ENCODE assay signal across 8 cellular contexts in the genomic region with DNA sequence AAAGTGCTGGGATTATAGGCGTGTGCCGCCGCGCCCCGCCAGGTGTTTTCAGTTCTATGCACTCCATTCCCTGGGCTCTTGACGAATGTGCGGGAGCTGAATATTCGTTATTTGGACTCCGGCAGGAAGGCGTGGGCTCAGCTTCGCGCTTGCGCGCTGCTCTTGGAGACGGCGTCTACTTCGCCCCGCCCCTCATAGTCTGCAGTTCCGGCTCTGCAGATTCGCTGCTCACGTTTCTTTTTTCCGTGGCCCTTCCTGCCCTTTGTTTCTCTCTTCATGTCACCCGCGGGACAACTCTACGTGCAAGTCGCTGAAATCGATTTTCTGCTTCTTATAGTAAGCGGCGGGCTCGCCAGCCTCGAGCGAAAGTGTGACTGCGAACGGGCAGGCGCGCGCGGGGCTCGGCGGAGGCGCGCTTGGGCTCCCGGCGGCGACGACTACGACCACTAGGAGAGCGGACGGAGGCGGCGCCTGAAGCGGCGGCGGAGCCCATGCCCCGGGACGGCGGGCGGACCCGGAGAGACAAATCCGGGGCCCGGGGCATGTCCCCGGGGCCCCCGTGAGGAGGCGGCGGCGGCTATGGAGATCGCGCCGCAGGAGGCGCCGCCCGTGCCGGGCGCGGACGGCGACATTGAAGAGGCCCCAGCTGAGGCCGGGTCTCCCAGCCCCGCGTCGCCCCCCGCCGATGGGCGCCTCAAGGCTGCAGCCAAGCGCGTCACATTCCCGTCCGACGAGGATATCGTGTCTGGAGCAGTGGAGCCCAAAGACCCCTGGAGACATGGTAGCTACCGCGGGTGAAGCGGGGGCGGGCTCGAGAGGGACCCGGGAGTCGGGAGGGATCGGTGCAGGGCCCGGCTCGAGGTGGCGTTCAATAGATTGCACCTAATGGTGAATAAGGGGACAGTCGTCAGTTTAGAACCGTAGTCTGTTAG. TPM values are rescaled to one million over a fixed set of nuclear protein-coding genes. Genes with fewer than 3 reads are reported as not detected.
DNase-seq lines count a peak whose midpoint lies in the region; ATAC-seq lines count a peak whose summit lies in the region.

A gene with protein sequence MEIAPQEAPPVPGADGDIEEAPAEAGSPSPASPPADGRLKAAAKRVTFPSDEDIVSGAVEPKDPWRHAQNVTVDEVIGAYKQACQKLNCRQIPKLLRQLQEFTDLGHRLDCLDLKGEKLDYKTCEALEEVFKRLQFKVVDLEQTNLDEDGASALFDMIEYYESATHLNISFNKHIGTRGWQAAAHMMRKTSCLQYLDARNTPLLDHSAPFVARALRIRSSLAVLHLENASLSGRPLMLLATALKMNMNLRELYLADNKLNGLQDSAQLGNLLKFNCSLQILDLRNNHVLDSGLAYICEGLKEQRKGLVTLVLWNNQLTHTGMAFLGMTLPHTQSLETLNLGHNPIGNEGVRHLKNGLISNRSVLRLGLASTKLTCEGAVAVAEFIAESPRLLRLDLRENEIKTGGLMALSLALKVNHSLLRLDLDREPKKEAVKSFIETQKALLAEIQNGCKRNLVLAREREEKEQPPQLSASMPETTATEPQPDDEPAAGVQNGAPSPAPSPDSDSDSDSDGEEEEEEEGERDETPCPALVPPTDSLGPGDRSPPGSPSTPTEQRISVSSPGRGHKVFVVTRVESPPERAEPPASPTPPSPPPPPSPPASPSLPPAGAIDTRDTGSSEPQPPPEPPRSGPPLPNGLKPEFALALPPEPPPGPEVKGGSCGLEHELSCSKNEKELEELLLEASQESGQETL (plus strand): TSS at position 433 of the 932 bp plus-strand sequence. CDS start 147 bp downstream, at position 580.

- peaks cover 0 to 4% (median 0%) of the 10 kb centered on the region in 7 donors for H3K9me3 Mint-ChIP-seq in CD4-positive, CD25-positive, alpha-beta regulatory T cell

- peaks cover 33% of the 10 kb centered on the region for H3K4me1 ChIP-seq in CD4-positive, CD25-positive, alpha-beta regulatory T cell (ENCODE audit: control insufficient read depth, insufficient read depth, low read length, poor library complexity, severe bottlenecking)
- peaks cover 20% of the 10 kb centered on the region for H3K4me1 ChIP-seq in effector memory CD4-positive, alpha-beta T cell (ENCODE audit: control insufficient read depth, insufficient read depth, low read length, poor library complexity, severe bottlenecking)

- H3K4me3 Mint-ChIP-seq in CD4-positive, CD25-positive, alpha-beta regulatory T cell, result peak within 1 kb of the TSS; percentile 90 to 99 (median 96)

- H3K27me3 ChIP-seq in CD4-positive, CD25-positive, alpha-beta regulatory T cell (ENCODE audit: control insufficient read depth, insufficient read depth, low read length), result no peaks in the 10 kb centered on the region
- H3K27me3 ChIP-seq in effector memory CD4-positive, alpha-beta T cell (replicated peaks; ENCODE audit: control insufficient read depth, insufficient read depth, low read length, poor library complexity, severe bottlenecking), result no peaks in the 10 kb centered on the region

- H3K9me3 ChIP-seq in CD4-positive, CD25-positive, alpha-beta regulatory T cell (ENCODE audit: control insufficient read depth in 2 of 2, low read length in 2 of 2), result no peaks in the 10 kb centered on the region
- no peaks in the 10 kb centered on the region for H3K9me3 ChIP-seq in effector memory CD4-positive, alpha-beta T cell (ENCODE audit: control insufficient read depth, low read length)

- peaks cover 6% of the 10 kb centered on the region for H3K27me3 Mint-ChIP-seq in CD4-positive, CD25-positive, alpha-beta regulatory T cell

- H3K27ac Mint-ChIP-seq in CD4-positive, CD25-positive, alpha-beta regulatory T cell, result peak within 1 kb of the TSS; percentile 97 to 100 (median 98)

- peak within 1 kb of the TSS; percentile 88 for H3K27ac ChIP-seq in CD4-positive, CD25-positive, alpha-beta regulatory T cell (ENCODE audit: insufficient read depth, low read length, poor library complexity, severe bottlenecking)
- H3K27ac ChIP-seq in effector memory CD4-positive, alpha-beta T cell (ENCODE audit: insufficient read depth, low read length, poor library complexity, severe bottlenecking), result peak within 1 kb of the TSS; percentile 87

- H3K4me3 ChIP-seq in CD4-positive, CD25-positive, alpha-beta regulatory T cell (ENCODE audit: low read depth, low read length), result peak within 1 kb of the TSS; percentile 95
- peak within 1 kb of the TSS; percentile 86 for H3K4me3 ChIP-seq in effector memory CD4-positive, alpha-beta T cell (ENCODE audit: insufficient read depth, low read depth, low read length, poor library complexity, severe bottlenecking)

- ATAC-seq in CD4-positive, CD25-positive, alpha-beta regulatory T cell (ENCODE audit: low read depth in 2 of 2), result peak; percentile 72 to 77
- ATAC-seq in GM19463 (IDR thresholded peaks at IDR 0.05; ENCODE audit: unreplicated experiment), result peak; percentile 53

- peaks cover 3% of the 10 kb centered on the region for H3K36me3 ChIP-seq in CD4-positive, CD25-positive, alpha-beta regulatory T cell (ENCODE audit: control insufficient read depth, insufficient read depth, low read length)
- H3K36me3 ChIP-seq in effector memory CD4-positive, alpha-beta T cell (ENCODE audit: control insufficient read depth, insufficient read depth, low read length), result peaks cover 7% of the 10 kb centered on the region

- H3K4me1 Mint-ChIP-seq in CD4-positive, CD25-positive, alpha-beta regulatory T cell, result peaks cover 12 to 67% (median 44%) of the 10 kb centered on the region in 4 donors

- H3K36me3 Mint-ChIP-seq in CD4-positive, CD25-positive, alpha-beta regulatory T cell, result peaks cover 4% of the 10 kb centered on the region

- DNase-seq in CD4-positive, CD25-positive, alpha-beta regulatory T cell, result peak; percentile 88 to 96 (median 94)
- DNase-seq in HT1080 (ENCODE audit: low read depth), result peak; percentile 85
- DNase-seq in NOMO-1 (lab: John Stamatoyannopoulos, UW; ENCODE audit: unreplicated experiment in 2 of 2), result peak; percentile 92 to 94
- peak; percentile 94 for DNase-seq in activated CD8-positive, alpha-beta memory T cell treated with anti-CD3 and anti-CD28 coated beads for 24 hours
- peak; percentile 80 to 90 (median 86) for DNase-seq in effector memory CD4-positive, alpha-beta T cell
- DNase-seq in lung microvascular endothelial cell (ENCODE audit: low read depth in 2 of 2), result peak; percentile 98 to 99
- peak; percentile 80 to 83 (median 83) for DNase-seq in stimulated activated CD4-positive, alpha-beta T cell treated with anti-CD3 and anti-CD28 coated beads, TNF-alpha, amount 100 ng/mL, for 4 hours (ENCODE audit: low read depth in 3 of 3)

RNA-seq across cellular contexts. Expression of the gene that starts here (rescaled TPM):
- 17.4 TPM for total RNA-seq in CD4-positive, CD25-positive, alpha-beta regulatory T cell
- 1 to 10 TPM in 1 of 4 donors, under 1 TPM in 3; 0.61 to 1.0 (median 0.65) TPM for polyA plus RNA-seq in CD4-positive, CD25-positive, alpha-beta regulatory T cell
- 24.8 and 26.5 TPM in 2 replicates for total RNA-seq in HT1080 (2014; rRNA removed; shearing (Covaris generic))
- 12.3 and 16.5 TPM in 2 replicates for polyA plus RNA-seq in HT1080 (2015; cell fraction: cytosol; rRNA removed)
- polyA plus RNA-seq in HT1080 (2015; cell fraction: nucleus; rRNA removed), result 29.5 and 32.4 TPM in 2 replicates
- total RNA-seq in lung microvascular endothelial cell, result 16.3 and 24.0 TPM in 2 replicates

Comparison
In these comparisons a context has a peak if more than half of its experiments do, and no peak if none do; other contexts are left out.
1. Peak in every context shown above with its lines: DNase-seq, ATAC-seq, H3K4me3 ChIP-seq and H3K27ac ChIP-seq.